In genomic region chr7:69722836-69723235, GRCh38 we compare ENCODE assay signal across 15 cellular contexts.
"Had no signal": no experiment of that assay in that cellular context is flagged by ENCODE, and none has a peak within 500 bp of the region (broad histone marks: within the 10 kb centered on the region; RNA-seq: fewer than 3 reads in every experiment).

No MANE protein-coding gene starts in this region.

- H3K27me3 ChIP-seq: breast epithelium, ovary had no signal

- H3K36me3 Mint-ChIP-seq: activated CD8-positive, alpha-beta memory T cell treated with anti-CD3 and anti-CD28 coated beads, Interleukin-2, amount 10 ng/mL, durations not matched to agents 7 days and 5 days had no signal

- H3K9me3 ChIP-seq: breast epithelium, ovary, thoracic aorta had no signal

- H3K4me1 ChIP-seq: breast epithelium had no signal

- H3K4me1 Mint-ChIP-seq: activated CD8-positive, alpha-beta memory T cell treated with anti-CD3 and anti-CD28 coated beads, Interleukin-2, amount 10 ng/mL, durations not matched to agents 7 days and 5 days had no signal

- H3K4me3 ChIP-seq: ovary, thoracic aorta had no signal

- H3K27ac ChIP-seq: ovary, thoracic aorta had no signal

- H3K4me3 Mint-ChIP-seq: activated CD8-positive, alpha-beta memory T cell treated with anti-CD3 and anti-CD28 coated beads, Interleukin-2, amount 10 ng/mL, durations not matched to agents 7 days and 5 days; activated T-cell treated with anti-CD3 and anti-CD28 coated beads, Interleukin-2, amount 50 U/mL, for 24 hours; neural crest cell; stimulated activated naive CD8-positive, alpha-beta T cell treated with anti-CD3 and anti-CD28 coated beads, Interleukin-15, Interleukin-2, amounts not matched to agents 100 ng/mL and 50 ng/mL, for 24 hours had no signal

- DNase-seq: activated CD4-positive, alpha-beta T cell treated with anti-CD3 and anti-CD28 coated beads, Interleukin-2, amount 50 U/mL, for 4 hours; activated CD8-positive, alpha-beta memory T cell treated with anti-CD3 and anti-CD28 coated beads, Interleukin-2, amount 10 ng/mL, durations not matched to agents 7 days and 5 days; activated effector memory CD4-positive, alpha-beta T cell treated with anti-CD3 and anti-CD28 coated beads, Interleukin-2, amount 50 U/mL, for 16 hours; activated T-cell treated with anti-CD3 and anti-CD28 coated beads, Interleukin-2, amount 50 U/mL, for 24 hours; amniotic stem cell; mesenchymal stem cell; ovary; stimulated activated CD4-positive, alpha-beta T cell treated with anti-CD3 and anti-CD28 coated beads, Interleukin-15, amount 100 ng/mL, for 24 hours; stimulated activated CD4-positive, alpha-beta T cell treated with anti-CD3 and anti-CD28 coated beads, Interleukin-4, amount 100 ng/mL, for 24 hours; SW 1271 had no signal

- H3K27ac Mint-ChIP-seq: activated CD8-positive, alpha-beta memory T cell treated with anti-CD3 and anti-CD28 coated beads, Interleukin-2, amount 10 ng/mL, durations not matched to agents 7 days and 5 days; activated naive CD4-positive, alpha-beta T cell treated with anti-CD3 and anti-CD28 coated beads, Interleukin-2, amount 50 U/mL, for 72 hours; activated T-cell treated with anti-CD3 and anti-CD28 coated beads, Interleukin-2, amount 50 U/mL, for 24 hours; stimulated activated naive CD8-positive, alpha-beta T cell treated with anti-CD3 and anti-CD28 coated beads, Interleukin-15, Interleukin-2, amounts not matched to agents 100 ng/mL and 50 ng/mL, for 24 hours had no signal

- H3K36me3 ChIP-seq: breast epithelium, ovary, thoracic aorta had no signal

- H3K9me3 Mint-ChIP-seq: activated T-cell treated with anti-CD3 and anti-CD28 coated beads, Interleukin-2, amount 50 U/mL, for 24 hours had no signal

- H3K27me3 Mint-ChIP-seq: activated T-cell treated with anti-CD3 and anti-CD28 coated beads, Interleukin-2, amount 50 U/mL, for 24 hours had no signal
